In the genomic region with DNA sequence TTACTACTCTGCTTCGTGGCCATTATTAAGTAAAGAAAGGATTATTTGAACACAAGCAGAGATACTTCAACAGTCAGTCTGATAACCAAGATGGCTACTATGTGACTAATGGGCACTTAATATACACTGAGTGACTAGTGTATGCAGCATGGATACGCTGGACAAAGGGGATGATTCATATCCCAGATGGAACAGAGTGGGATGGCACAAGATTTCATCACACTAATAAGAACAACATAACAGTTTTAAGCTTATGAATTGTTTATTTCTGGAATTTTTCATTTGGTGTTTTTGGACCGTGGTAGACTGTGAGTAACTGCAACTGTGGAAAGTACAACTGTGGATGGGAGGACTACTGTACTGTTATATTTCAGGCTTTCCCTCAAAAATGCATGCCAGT, we compare ENCODE assay signal across 17 cellular contexts. TPM values are rescaled to one million over a fixed set of nuclear protein-coding genes. Genes with fewer than 3 reads are reported as not detected.
DNase-seq lines count a peak whose midpoint lies in the region; ATAC-seq and TF ChIP-seq lines count a peak whose summit lies in the region.
"Had no signal": no experiment of that assay in that cellular context is flagged by ENCODE, and none has a peak within 500 bp of the region (broad histone marks: within the 10 kb centered on the region; RNA-seq: fewer than 3 reads in every experiment).

No MANE protein-coding gene starts in this region.

- POLR2A ChIA-PET in AG04449 (lab: Yijun Ruan, JAX) = interaction anchor here (0.7 to 1.4 kb wide), 2 partner anchors 10 to 31 kb away, joined by 3 to 11 read pairs; a partner anchor contains a TSS

- H3K4me3 ChIP-seq in AG04449 (ENCODE audit: low read depth, low read length) = peak overlapping the region; percentile 8; the same call in 1 of the 2 replicates
- H3K4me3 ChIP-seq in kidney epithelial cell (ENCODE audit: low read depth, low read length) = no peak overlapping the region
- H3K4me3 ChIP-seq: BLaER1, HAP-1, SK-N-MC had no signal

- H3K36me3 Mint-ChIP-seq in activated naive CD4-positive, alpha-beta T cell treated with anti-CD3 and anti-CD28 coated beads, Interleukin-2, amount 10 ng/mL, durations not matched to agents 7 days and 5 days = peaks cover 11% of the 10 kb centered on the region

- TF ChIP-seq CTCF in AG04449 (IDR thresholded peaks at IDR 0.05; ENCODE audit: insufficient read depth, low read length, missing control alignments) (no peak), kidney epithelial cell (IDR thresholded peaks at IDR 0.05; ENCODE audit: insufficient read depth, low read length, poor library complexity, severe bottlenecking) (no peak)

- H3K27me3 Mint-ChIP-seq in activated naive CD4-positive, alpha-beta T cell treated with anti-CD3 and anti-CD28 coated beads, Interleukin-2, amount 10 ng/mL, durations not matched to agents 7 days and 5 days = no peaks in the 10 kb centered on the region
- H3K27me3 Mint-ChIP-seq: activated CD4-positive, alpha-beta T cell treated with anti-CD3 and anti-CD28 coated beads, Interleukin-2, amount 10 ng/mL, durations not matched to agents 7 days and 5 days; stimulated activated naive CD8-positive, alpha-beta T cell treated with anti-CD3 and anti-CD28 coated beads, Interleukin-15, Interleukin-2, amounts not matched to agents 100 ng/mL and 50 ng/mL, for 24 hours had no signal

- peak; percentile 76 for DNase-seq in AG04449 (ENCODE audit: low read depth, low spot score)
- DNase-seq in HT1080 (ENCODE audit: low read depth) = peak; percentile 76
- DNase-seq in brain pericyte (ENCODE audit: low read depth, low spot score) = peak; percentile 8
- DNase-seq in kidney epithelial cell (ENCODE audit: low read depth) = peak; percentile 53
- no peak for DNase-seq in activated naive CD4-positive, alpha-beta T cell treated with anti-CD3 and anti-CD28 coated beads, Interleukin-2, amount 10 ng/mL, durations not matched to agents 7 days and 5 days
- DNase-seq: activated CD4-positive, alpha-beta T cell treated with anti-CD3 and anti-CD28 coated beads, Interleukin-2, amount 10 ng/mL, durations not matched to agents 7 days and 5 days; activated naive CD4-positive, alpha-beta T cell; effector CD8-positive, alpha-beta T cell; nephron progenitor cell; stimulated activated CD4-positive, alpha-beta T cell treated with anti-CD3 and anti-CD28 coated beads, Interleukin-1b, Interleukin-23, amount 100 ng/mL, for 48 hours had no signal

- peaks cover 5% of the 10 kb centered on the region for H3K4me1 Mint-ChIP-seq in activated naive CD4-positive, alpha-beta T cell treated with anti-CD3 and anti-CD28 coated beads, Interleukin-2, amount 10 ng/mL, durations not matched to agents 7 days and 5 days

- H3K36me3 ChIP-seq in kidney epithelial cell (ENCODE audit: control insufficient read depth, insufficient read depth, low read length) = no peaks in the 10 kb centered on the region

- CTCF ChIA-PET in AG04449 (lab: Yijun Ruan, JAX) = interaction anchor here (0.7 to 1.1 kb wide), 2 partner anchors 9 to 116 kb away, joined by 3 to 4 read pairs; no protein-coding TSS in a partner anchor
- CTCF ChIA-PET in activated naive CD4-positive, alpha-beta T cell treated with anti-CD3 and anti-CD28 coated beads, Interleukin-2, amount 10 ng/mL, durations not matched to agents 7 days and 5 days (lab: Charles Lee) = no interaction called here

- ATAC-seq in HG03521 (IDR thresholded peaks at IDR 0.05; ENCODE audit: unreplicated experiment) = no peak
- no peak for ATAC-seq in HG02571 (IDR thresholded peaks at IDR 0.05; ENCODE audit: unreplicated experiment)
- ATAC-seq in HG03045 (IDR thresholded peaks at IDR 0.05; ENCODE audit: unreplicated experiment) = no peak

- H3K4me3 Mint-ChIP-seq in activated naive CD4-positive, alpha-beta T cell treated with anti-CD3 and anti-CD28 coated beads, Interleukin-2, amount 10 ng/mL, durations not matched to agents 7 days and 5 days = no peak overlapping the region
- H3K4me3 Mint-ChIP-seq: activated CD4-positive, alpha-beta T cell treated with anti-CD3 and anti-CD28 coated beads, Interleukin-2, amount 10 ng/mL, durations not matched to agents 7 days and 5 days; nephron progenitor cell; stimulated activated naive CD8-positive, alpha-beta T cell treated with anti-CD3 and anti-CD28 coated beads, Interleukin-15, Interleukin-2, amounts not matched to agents 100 ng/mL and 50 ng/mL, for 24 hours had no signal

- no peaks in the 10 kb centered on the region for H3K27me3 ChIP-seq in kidney epithelial cell (ENCODE audit: control insufficient read depth, insufficient read depth, low read length)
- H3K27me3 ChIP-seq: BLaER1 had no signal

- no peaks in the 10 kb centered on the region for H3K9me3 Mint-ChIP-seq in activated naive CD4-positive, alpha-beta T cell treated with anti-CD3 and anti-CD28 coated beads, Interleukin-2, amount 10 ng/mL, durations not matched to agents 7 days and 5 days
- H3K9me3 Mint-ChIP-seq: activated CD4-positive, alpha-beta T cell treated with anti-CD3 and anti-CD28 coated beads, Interleukin-2, amount 10 ng/mL, durations not matched to agents 7 days and 5 days; nephron progenitor cell; stimulated activated naive CD8-positive, alpha-beta T cell treated with anti-CD3 and anti-CD28 coated beads, Interleukin-15, Interleukin-2, amounts not matched to agents 100 ng/mL and 50 ng/mL, for 24 hours had no signal

- H3K27ac Mint-ChIP-seq in activated naive CD4-positive, alpha-beta T cell treated with anti-CD3 and anti-CD28 coated beads, Interleukin-2, amount 10 ng/mL, durations not matched to agents 7 days and 5 days = no peak overlapping the region
- H3K27ac Mint-ChIP-seq: activated CD4-positive, alpha-beta T cell treated with anti-CD3 and anti-CD28 coated beads, Interleukin-2, amount 10 ng/mL, durations not matched to agents 7 days and 5 days; stimulated activated naive CD8-positive, alpha-beta T cell treated with anti-CD3 and anti-CD28 coated beads, Interleukin-15, Interleukin-2, amounts not matched to agents 100 ng/mL and 50 ng/mL, for 24 hours had no signal

RNA-seq across cellular contexts. Expression of a gene that starts 9.4 kb away (rescaled TPM):
- total RNA-seq in HT1080 (2014; rRNA removed; shearing (Covaris generic)) = 25.6 and 32.5 TPM in 2 replicates
- 35.4 and 37.8 TPM in 2 replicates for polyA plus RNA-seq in HT1080 (2015; cell fraction: cytosol; rRNA removed)
- polyA plus RNA-seq in HT1080 (2015; cell fraction: nucleus; rRNA removed) = 20.3 and 24.4 TPM in 2 replicates
- 39.0 and 44.1 TPM in 2 replicates for total RNA-seq in kidney epithelial cell

RNA-seq across cellular contexts. Expression of a gene that starts 9.7 kb away (rescaled TPM):
- total RNA-seq in HT1080 (2014; rRNA removed; shearing (Covaris generic)) = 163 and 207 TPM in 2 replicates
- 66.6 and 75.2 TPM in 2 replicates for polyA plus RNA-seq in HT1080 (2015; cell fraction: cytosol; rRNA removed)
- 75.9 and 84.8 TPM in 2 replicates for polyA plus RNA-seq in HT1080 (2015; cell fraction: nucleus; rRNA removed)
- total RNA-seq in kidney epithelial cell = 62.8 and 67.4 TPM in 2 replicates
